19 cellular contexts compared by ENCODE assay signal in genomic region chr12:70606001-70606400, GRCh38. TPM values are rescaled to one million over a fixed set of nuclear protein-coding genes. Genes with fewer than 3 reads are reported as not detected.
DNase-seq lines count a peak whose midpoint lies in the region; ATAC-seq and TF ChIP-seq lines count a peak whose summit lies in the region.
"Had no signal": no experiment of that assay in that cellular context is flagged by ENCODE, and none has a peak within 500 bp of the region (broad histone marks: within the 10 kb centered on the region; RNA-seq: fewer than 3 reads in every experiment).

No MANE protein-coding gene starts in this region.

- CTCF ChIA-PET in SK-N-SH (lab: Yijun Ruan, JAX): interaction anchor here (1.0 to 2.9 kb wide), 4 partner anchors 12 to 115 kb away, joined by 3 to 12 read pairs (median 3); no protein-coding TSS in a partner anchor

- no peaks in the 10 kb centered on the region for H3K9me3 Mint-ChIP-seq in activated T-cell treated with anti-CD3 and anti-CD28 coated beads, Interleukin-2, amount 50 U/mL, for 24 hours
- H3K9me3 Mint-ChIP-seq: CD4-positive, CD25-positive, alpha-beta regulatory T cell; stimulated activated naive CD8-positive, alpha-beta T cell treated with anti-CD3 and anti-CD28 coated beads, Interleukin-15, Interleukin-2, amounts not matched to agents 100 ng/mL and 50 ng/mL, for 24 hours had no signal

- no peaks in the 10 kb centered on the region for H3K9me2 ChIP-seq in SK-N-SH

- H3K9me3 ChIP-seq in SK-N-SH (no peaks in the 10 kb centered on the region), subcutaneous abdominal adipose tissue (ENCODE audit: control insufficient read depth in 5 of 5, low read length in 5 of 5) (no peaks in the 10 kb centered on the region), body of pancreas (no peaks in the 10 kb centered on the region)
- H3K9me3 ChIP-seq: A549 had no signal

- H3K4me3 Mint-ChIP-seq in activated T-cell treated with anti-CD3 and anti-CD28 coated beads, Interleukin-2, amount 50 U/mL, for 24 hours: no peak overlapping the region
- H3K4me3 Mint-ChIP-seq: CD4-positive, CD25-positive, alpha-beta regulatory T cell; stimulated activated naive CD8-positive, alpha-beta T cell treated with anti-CD3 and anti-CD28 coated beads, Interleukin-15, Interleukin-2, amounts not matched to agents 100 ng/mL and 50 ng/mL, for 24 hours had no signal

- TF ChIP-seq POLR2A in body of pancreas (IDR thresholded peaks at IDR 0.05): no peak

- no peaks in the 10 kb centered on the region for H3K36me3 Mint-ChIP-seq in activated T-cell treated with anti-CD3 and anti-CD28 coated beads, Interleukin-2, amount 50 U/mL, for 24 hours (ENCODE audit: low read depth)
- H3K36me3 Mint-ChIP-seq: CD4-positive, CD25-positive, alpha-beta regulatory T cell had no signal

- intact Hi-C loops in body of pancreas (cut with DNase I): no loop called here

- H3K4me1 ChIP-seq in SK-N-SH (ENCODE audit: control insufficient read depth in 1 of 2, insufficient read depth in 2 of 2, low read depth in 1 of 2, low read length in 1 of 2): peaks cover 0 to 6% of the 10 kb centered on the region in 2 experiments; a peak in 3 of 4 replicates
- peaks cover 0 to 22% (median 9%) of the 10 kb centered on the region in 5 donors for H3K4me1 ChIP-seq in subcutaneous abdominal adipose tissue (ENCODE audit: control insufficient read depth in 5 of 5, insufficient read depth in 5 of 5, low read length in 5 of 5)
- H3K4me1 ChIP-seq in body of pancreas: peaks cover 11% of the 10 kb centered on the region
- H3K4me1 ChIP-seq: A549 had no signal

- no peak overlapping the region for H3K9ac ChIP-seq in SK-N-SH
- no peak overlapping the region for H3K9ac ChIP-seq in subcutaneous abdominal adipose tissue (ENCODE audit: low read length in 5 of 5)

- POLR2A ChIA-PET in SK-N-SH (lab: Yijun Ruan, JAX): no interaction called here

- H3K27ac ChIP-seq in SK-N-SH (ENCODE audit: low read depth in 2 of 2, low read length in 1 of 2) (no peak overlapping the region), subcutaneous abdominal adipose tissue (ENCODE audit: low read depth, low read length) (peak overlapping the region; percentile 25), body of pancreas (no peak overlapping the region)
- H3K27ac ChIP-seq: A549 had no signal

- H3K4me2 ChIP-seq in SK-N-SH: no peak overlapping the region; the same call in 1 of the 2 replicates
- H3K4me2 ChIP-seq: A549, smooth muscle cell had no signal

- ATAC-seq in SK-N-SH treated with all-trans-retinoic acid at 6 μM for 48 hours (no peak), body of pancreas (no peak)
- ATAC-seq: A549 had no signal

- no peak overlapping the region for H3K27ac Mint-ChIP-seq in activated T-cell treated with anti-CD3 and anti-CD28 coated beads, Interleukin-2, amount 50 U/mL, for 24 hours
- H3K27ac Mint-ChIP-seq: CD4-positive, CD25-positive, alpha-beta regulatory T cell; stimulated activated naive CD8-positive, alpha-beta T cell treated with anti-CD3 and anti-CD28 coated beads, Interleukin-15, Interleukin-2, amounts not matched to agents 100 ng/mL and 50 ng/mL, for 24 hours had no signal

- whole genome bisulfite sequencing in SK-N-SH (ENCODE audit: low lambda C conversion rate): 62% methylated on average over 6 of the region's 6 CpGs
- WGBS in body of pancreas, 2 donors: 55 to 66% methylated on average over 6 of the region's 6 CpGs

- no peak for TF ChIP-seq RAD21 in SK-N-SH (IDR thresholded peaks at IDR 0.05; ENCODE audit: low read length)

- peaks cover 3% of the 10 kb centered on the region for H3F3A ChIP-seq in SK-N-SH (replicated peaks; ENCODE audit: insufficient read depth)

- H4K20me1 ChIP-seq in SK-N-SH (ENCODE audit: insufficient read depth): no peaks in the 10 kb centered on the region

- H3K27me3 ChIP-seq in SK-N-SH (ENCODE audit: insufficient read depth): no peaks in the 10 kb centered on the region
- H3K27me3 ChIP-seq in subcutaneous abdominal adipose tissue (ENCODE audit: control insufficient read depth in 5 of 5, insufficient read depth in 4 of 5, low read length in 5 of 5): peaks cover 5 to 10% (median 6%) of the 10 kb centered on the region in 5 donors
- no peaks in the 10 kb centered on the region for H3K27me3 ChIP-seq in body of pancreas

- no peak overlapping the region for H2AFZ ChIP-seq in SK-N-SH (ENCODE audit: low read depth)

- H3K4me1 Mint-ChIP-seq in activated T-cell treated with anti-CD3 and anti-CD28 coated beads, Interleukin-2, amount 50 U/mL, for 24 hours (ENCODE audit: low read depth): peaks cover 3% of the 10 kb centered on the region

- H3K4me3 ChIP-seq in SK-N-SH (ENCODE audit: low read depth in 2 of 2, low read length in 1 of 2) (no peak overlapping the region), foreskin fibroblast (ENCODE audit: low read depth in 1 of 2, low read length in 2 of 2) (no peak overlapping the region), subcutaneous abdominal adipose tissue (ENCODE audit: low read depth in 1 of 5, low read length in 5 of 5) (peak overlapping the region in 3 of 5 donors; percentile 28 to 84 (median 76)), body of pancreas (no peak overlapping the region)
- H3K4me3 ChIP-seq: A549, smooth muscle cell had no signal

- TF ChIP-seq EP300 in SK-N-SH (IDR thresholded peaks at IDR 0.05; ENCODE audit: borderline replicate concordance in 1 of 2, low read depth in 1 of 2, low read length in 1 of 2): no peak

- DNase-seq in SK-N-SH (no peak), RPMI7951 (ENCODE audit: low read depth) (peak; percentile 61), foreskin fibroblast (peak; percentile 17 to 20), body of pancreas (no peak), LoVo (ENCODE audit: low spot score) (no peak)
- DNase-seq in activated T-cell treated with anti-CD3 and anti-CD28 coated beads, Interleukin-2, amount 50 U/mL, for 24 hours: no peak
- DNase-seq: activated effector memory CD4-positive, alpha-beta T cell treated with Interleukin-2 at 50 U/mL for 16 hours; anterior cingulate cortex; CD4-positive, CD25-positive, alpha-beta regulatory T cell; midbrain; NCI-H1105; NCI-H226; SW 1271 had no signal

- peaks cover 70% of the 10 kb centered on the region for H3K27me3 Mint-ChIP-seq in activated T-cell treated with anti-CD3 and anti-CD28 coated beads, Interleukin-2, amount 50 U/mL, for 24 hours

- H3K36me3 ChIP-seq in SK-N-SH (replicated peaks in 1 of 2; ENCODE audit: control insufficient read depth in 1 of 2, insufficient read depth in 2 of 2, low read length in 1 of 2) (no peaks in the 10 kb centered on the region), subcutaneous abdominal adipose tissue (ENCODE audit: control insufficient read depth in 5 of 5, insufficient read depth in 5 of 5, low read length in 5 of 5) (no peaks in the 10 kb centered on the region), body of pancreas (replicated peaks in 1 of 2; ENCODE audit: insufficient read depth in 1 of 2, low read depth in 2 of 2) (no peaks in the 10 kb centered on the region)

- TF ChIP-seq CTCF in SK-N-SH (IDR thresholded peaks at IDR 0.05) (no peak), foreskin fibroblast (IDR thresholded peaks at IDR 0.05; ENCODE audit: low read depth, low read length) (no peak), body of pancreas (IDR thresholded peaks at IDR 0.05) (no peak)

- no peaks in the 10 kb centered on the region for H3K79me2 ChIP-seq in SK-N-SH (ENCODE audit: insufficient read depth)

TF ChIP-seq in SK-N-SH treated with all-trans-retinoic acid at 6 μM for 48 hours, 23 proteins besides CTCF, POLR2A, EP300 and RAD21:
- TF ChIP-seq ISL1 (CRISPR knock-in tag; IDR thresholded peaks at IDR 0.05): 0 out of 2 replicates have a peak, but pooled peaks have one; percentile 26
- no peak for TF ChIP-seq ARNTL (CRISPR knock-in tag; IDR thresholded peaks at IDR 0.05; ENCODE audit: borderline replicate concordance, low read depth)
- TF ChIP-seq BACH2 (CRISPR knock-in tag; IDR thresholded peaks at IDR 0.05; ENCODE audit: borderline replicate concordance): no peak

TF ChIP-seq in SK-N-SH, 30 proteins besides CTCF, POLR2A, EP300 and RAD21 (continues in another document):
- TF ChIP-seq SIN3A (IDR thresholded peaks at IDR 0.05; ENCODE audit: borderline replicate concordance, low read depth, low read length): no peak
- no peak for TF ChIP-seq NRF1 (IDR thresholded peaks at IDR 0.05; ENCODE audit: low read depth, low read length)
- TF ChIP-seq FOXM1 (IDR thresholded peaks at IDR 0.05; ENCODE audit: low read depth): no peak
- TF ChIP-seq IRF3 (IDR thresholded peaks at IDR 0.05; ENCODE audit: low read depth, low read length): no peak
- TF ChIP-seq CHD2 (IDR thresholded peaks at IDR 0.05; ENCODE audit: low read length, partially characterized antibody): no peak
- TF ChIP-seq MXI1 (IDR thresholded peaks at IDR 0.05; ENCODE audit: low read depth, low read length): no peak
- no peak for TF ChIP-seq RFX5 (IDR thresholded peaks at IDR 0.05; ENCODE audit: low read length)
- no peak for TF ChIP-seq JUND (IDR thresholded peaks at IDR 0.05)
- no peak for TF ChIP-seq YY1 (IDR thresholded peaks at IDR 0.05; ENCODE audit: low read depth)
- TF ChIP-seq FOSL2 (IDR thresholded peaks at IDR 0.05; ENCODE audit: borderline replicate concordance, low read depth): no peak
- no peak for TF ChIP-seq GATA2 (CRISPR knock-in tag; IDR thresholded peaks at IDR 0.05)
- TF ChIP-seq MEF2A (IDR thresholded peaks at IDR 0.05; ENCODE audit: borderline replicate concordance, low read depth): no peak

RNA-seq across cellular contexts. Expression of gene PTPRB, which starts 31.2 kb away (rescaled TPM):
- polyA plus RNA-seq in SK-N-SH (2012; rRNA removed): 1.1 and 2.0 TPM in 2 replicates
- polyA plus RNA-seq in SK-N-SH (2012; cell fraction: cytosol; rRNA removed): 1.2 and 1.4 TPM in 2 replicates
- polyA plus RNA-seq in SK-N-SH (2012; cell fraction: nucleus; rRNA removed): 1.9 and 2.7 TPM in 2 replicates
- 3.8 and 4.5 TPM in 2 replicates for total RNA-seq in RPMI7951 (2014; rRNA removed; shearing (Covaris generic))
- total RNA-seq in body of pancreas: 1 to 10 TPM; 4.9 to 9.9 TPM
- total RNA-seq: activated CD8-positive, alpha-beta memory T cell treated with anti-CD3 and anti-CD28 coated beads for 36 hours; CD4-positive, CD25-positive, alpha-beta regulatory T cell had no signal
- polyA plus RNA-seq: CD4-positive, CD25-positive, alpha-beta regulatory T cell had no signal

Comparison
In these comparisons a context has a peak if more than half of its experiments do, and no peak if none do; other contexts are left out.
1. DNase-seq: peak in RPMI7951 (single experiment) and foreskin fibroblast (2 of 2); none in SK-N-SH (single experiment), body of pancreas (0 of 4), activated T-cell treated with anti-CD3 and anti-CD28 coated beads, Interleukin-2, amount 50 U/mL, for 24 hours (single experiment) and LoVo (single experiment).
2. H3K4me3 ChIP-seq: peak in subcutaneous abdominal adipose tissue (3 of 5); none in SK-N-SH (0 of 2), foreskin fibroblast (0 of 2) and body of pancreas (0 of 2).